ENCODE assay signal across 11 cellular contexts in genomic region chr3:50303038-50303815, GRCh38. TPM values are rescaled to one million over a fixed set of nuclear protein-coding genes. Genes with fewer than 3 reads are reported as not detected.
DNase-seq lines count a peak whose midpoint lies in the region; ATAC-seq and TF ChIP-seq lines count a peak whose summit lies in the region.
"Had no signal": no experiment of that assay in that cellular context is flagged by ENCODE, and none has a peak within 500 bp of the region (broad histone marks: within the 10 kb centered on the region; RNA-seq: fewer than 3 reads in every experiment).

Gene HYAL1 (minus strand): TSS chr3:50303574. CDS start chr3:50302956, 618 bp downstream.

- peaks cover 7% of the 10 kb centered on the region for H3K9me3 ChIP-seq in WERI-Rb-1 (ENCODE audit: severe bottlenecking)
- no peaks in the 10 kb centered on the region for H3K9me3 ChIP-seq in ovary
- H3K9me3 ChIP-seq: thoracic aorta had no signal

- no peak for TF ChIP-seq POLR2A in ovary (IDR thresholded peaks at IDR 0.05)

- peak; percentile 56 for TF ChIP-seq CTCF in WERI-Rb-1 (IDR thresholded peaks at IDR 0.05; ENCODE audit: low read depth, low read length)
- no peak for TF ChIP-seq CTCF in ovary (IDR thresholded peaks at IDR 0.05)

- H3K4me1 ChIP-seq in ovary (ENCODE audit: insufficient read depth) = peaks cover 13% of the 10 kb centered on the region

- TF ChIP-seq EP300 in ovary (IDR thresholded peaks at IDR 0.05) = no peak

- 45 to 51% (median 51%) methylated on average over 11 to 13 of the region's 13 CpGs for WGBS in ovary, 3 donors

- H3K36me3 ChIP-seq in WERI-Rb-1 = no peaks in the 10 kb centered on the region
- H3K36me3 ChIP-seq in ovary = no peaks in the 10 kb centered on the region
- H3K36me3 ChIP-seq: thoracic aorta had no signal

- intact Hi-C loops in Right ventricle myocardium superior (cut with DNase I) (no loop called here), ovary (cut with DNase I) (loop anchor here in 1 of 4 donors (2.0 kb wide), 1 partner anchor 18 kb away; no protein-coding TSS in a partner anchor)

- in situ Hi-C loops in G401 (cut with HindIII; ENCODE audit: low sequenced_read_pairs) = no loop called here

- DNase-seq in G401 (ENCODE audit: low spot score) (peak; percentile 42), WERI-Rb-1 (peak; percentile 94), Right ventricle myocardium superior (peak; percentile 88), ovary (peak; percentile 63 to 80 (median 69)), SHP77 treated with DMSO at 0.1 percent for 48 hours (lab: John Stamatoyannopoulos, UW) (no peak), KG1 (lab: John Stamatoyannopoulos, UW) (no peak)
- DNase-seq in activated CD4-positive, CD25-positive, alpha-beta regulatory T cell treated with anti-CD3 and anti-CD28 coated beads, Interleukin-2, amount 50 U/mL, for 72 hours = no peak
- DNase-seq: NCI-H226 had no signal

- no peaks in the 10 kb centered on the region for H3K27me3 ChIP-seq in WERI-Rb-1 (ENCODE audit: insufficient read depth, low read depth, severe bottlenecking)
- no peaks in the 10 kb centered on the region for H3K27me3 ChIP-seq in ovary

- peak within 1 kb of the TSS; percentile 80 for H3K27ac ChIP-seq in WERI-Rb-1
- peak within 1 kb of the TSS; percentile 45 to 60 for H3K27ac ChIP-seq in ovary
- H3K27ac ChIP-seq: thoracic aorta had no signal

- ATAC-seq in Right ventricle myocardium superior (ENCODE audit: poor library complexity) = peak; percentile 51
- no peak for ATAC-seq in GM21786 (IDR thresholded peaks at IDR 0.05; ENCODE audit: unreplicated experiment)

- peak within 1 kb of the TSS; percentile 35 for H3K4me3 ChIP-seq in WERI-Rb-1 (ENCODE audit: low read depth, low read length)
- H3K4me3 ChIP-seq in ovary = no peak within 1 kb of the TSS
- H3K4me3 ChIP-seq: thoracic aorta had no signal

RNA-seq across cellular contexts. Expression of gene HYAL1, which starts in this region (rescaled TPM):
- total RNA-seq in G401 (2014; rRNA removed; shearing (Covaris generic)) = 15.8 and 18.4 TPM in 2 replicates
- 66.5 TPM for total RNA-seq in Right ventricle myocardium superior
- total RNA-seq in ovary = 1 to 10 TPM; 1.8 to 9.3 (median 3.3) TPM
- 1 to 10 TPM; 3.6 to 4.4 TPM for polyA plus RNA-seq in ovary
- total RNA-seq: H4 had no signal

Comparison
In these comparisons a context has a peak if more than half of its experiments do, and no peak if none do; other contexts are left out.
1. DNase-seq: peak in G401 (single experiment), WERI-Rb-1 (single experiment), Right ventricle myocardium superior (single experiment) and ovary (5 of 5); none in SHP77 treated with DMSO at 0.1 percent for 48 hours (single experiment), KG1 (single experiment) and activated CD4-positive, CD25-positive, alpha-beta regulatory T cell treated with anti-CD3 and anti-CD28 coated beads, Interleukin-2, amount 50 U/mL, for 72 hours (single experiment).